ENCODE assay signal across 21 cellular contexts in genomic region chr5:148711843-148712454, GRCh38. TPM values are rescaled to one million over a fixed set of nuclear protein-coding genes. Genes with fewer than 3 reads are reported as not detected.
"Had no signal": no experiment of that assay in that cellular context is flagged by ENCODE, and none has a peak within 500 bp of the region (broad histone marks: within the 10 kb centered on the region; RNA-seq: fewer than 3 reads in every experiment).

No MANE protein-coding gene starts in this region.

- FAIRE-seq: RCC 7860 had no signal

- DNase-seq: KBM-7, NCI-H1092, NCI-H1105 treated with DMSO at 0.1 percent for 48 hours, NCI-H1417 treated with DMSO at 0.1 percent for 48 hours, NCI-H146, NCI-H1694 treated with DMSO at 0.1 percent for 48 hours, NCI-H1930, NCI-H2081, NCI-H2107, NCI-H226, NCI-H446, NCI-H510A, NCI-H524 treated with DMSO at 0.1 percent for 48 hours, NCI-H69, NCI-H774, RPMI8226, SHP77 had no signal

RNA-seq across cellular contexts. Expression of gene HTR4, which starts 57.6 kb away (rescaled TPM):
- total RNA-seq: LHCN-M2, MCF 10A, SK-MEL-5 had no signal
